Comparison of ENCODE assay signal across 24 cellular contexts in genomic region chr9:4152876-4153275, GRCh38.
DNase-seq lines count a peak whose midpoint lies in the region; TF ChIP-seq lines count a peak whose summit lies in the region.
"Had no signal": no experiment of that assay in that cellular context is flagged by ENCODE, and none has a peak within 500 bp of the region (broad histone marks: within the 10 kb centered on the region; RNA-seq: fewer than 3 reads in every experiment).

No MANE protein-coding gene starts in this region.

- no peaks in the 10 kb centered on the region for H3K36me3 ChIP-seq in neural progenitor cell
- H3K36me3 ChIP-seq in WERI-Rb-1: no peaks in the 10 kb centered on the region
- H3K36me3 ChIP-seq: gastrocnemius medialis, lower lobe of right lung, prostate gland, uterus had no signal

- TF ChIP-seq CTCF in GM12864 (IDR thresholded peaks at IDR 0.05; ENCODE audit: low read depth, low read length, missing control alignments) (peak; percentile 32), neural progenitor cell (IDR thresholded peaks at IDR 0.05) (peak; percentile 23), WERI-Rb-1 (IDR thresholded peaks at IDR 0.05; ENCODE audit: low read depth, low read length) (no peak)

- H3K4me3 ChIP-seq in GM12864 (ENCODE audit: low read depth, low read length) (no peak overlapping the region), neural progenitor cell (no peak overlapping the region), WERI-Rb-1 (ENCODE audit: low read depth, low read length) (no peak overlapping the region)
- H3K4me3 ChIP-seq: gastrocnemius medialis, lower lobe of right lung, prostate gland, SK-N-MC, uterus had no signal

- H4K20me1 ChIP-seq in neural progenitor cell (ENCODE audit: low read depth): peaks cover 5% of the 10 kb centered on the region

- no peaks in the 10 kb centered on the region for H3K27me3 ChIP-seq in neural progenitor cell
- H3K27me3 ChIP-seq in WERI-Rb-1 (ENCODE audit: insufficient read depth, low read depth, severe bottlenecking): peaks cover 3% of the 10 kb centered on the region
- H3K27me3 ChIP-seq: gastrocnemius medialis, uterus had no signal

- H3K4me1 Mint-ChIP-seq in neural progenitor cell: peaks cover 61% of the 10 kb centered on the region
- H3K4me1 Mint-ChIP-seq: activated B cell treated with CpG ODN at 0.5 μM for 24 hours had no signal

- no peak overlapping the region for H3K9ac ChIP-seq in neural progenitor cell

- no peaks in the 10 kb centered on the region for H3K36me3 Mint-ChIP-seq in neural progenitor cell

- H3K4me1 ChIP-seq in neural progenitor cell: peaks cover 40% of the 10 kb centered on the region
- H3K4me1 ChIP-seq: gastrocnemius medialis, prostate gland, uterus had no signal

- H3K4me2 ChIP-seq in neural progenitor cell: no peak overlapping the region

- peaks cover 2% of the 10 kb centered on the region for H3K27me3 Mint-ChIP-seq in neural progenitor cell (ENCODE audit: insufficient read depth, low read depth)

- no peak overlapping the region for H3K4me3 Mint-ChIP-seq in neural progenitor cell
- H3K4me3 Mint-ChIP-seq: activated B cell treated with CpG ODN at 0.5 μM for 24 hours had no signal

- H3F3A ChIP-seq in neural progenitor cell (ENCODE audit: low read depth): peaks cover 15% of the 10 kb centered on the region

- H3K9me3 ChIP-seq in neural progenitor cell (ENCODE audit: low read depth) (no peaks in the 10 kb centered on the region), WERI-Rb-1 (ENCODE audit: severe bottlenecking) (no peaks in the 10 kb centered on the region)
- H3K9me3 ChIP-seq: gastrocnemius medialis, lower lobe of right lung, prostate gland, uterus had no signal

- no peak overlapping the region for H3K27ac ChIP-seq in neural progenitor cell
- H3K27ac ChIP-seq in WERI-Rb-1: no peak overlapping the region
- H3K27ac ChIP-seq: gastrocnemius medialis, HL-60, lower lobe of right lung, prostate gland, SK-N-MC, uterus had no signal

- in situ Hi-C loops in SK-MEL-5 (cut with HindIII; ENCODE audit: low pct_unique_long_range_greater_than_20kb, low sequenced_read_pairs): no loop called here

- H3K79me2 ChIP-seq in neural progenitor cell (ENCODE audit: low read depth): peaks cover 87% of the 10 kb centered on the region

- H2AFZ ChIP-seq in neural progenitor cell (replicated peaks): no peak overlapping the region

- H3K9me3 Mint-ChIP-seq in neural progenitor cell: no peaks in the 10 kb centered on the region
- H3K9me3 Mint-ChIP-seq: activated B cell treated with CpG ODN at 0.5 μM for 24 hours had no signal

- DNase-seq in GM12864 (ENCODE audit: low read depth) (no peak), M059J (ENCODE audit: low read depth) (peak; percentile 21), SK-MEL-5 (ENCODE audit: low read depth, low spot score) (peak; percentile 13), neural progenitor cell (ENCODE audit: low spot score) (no peak), germinal center (ENCODE audit: low spot score) (no peak), WERI-Rb-1 (no peak), nucleus accumbens (lab: John Stamatoyannopoulos, UW) (no peak)
- DNase-seq: activated B cell treated with CpG ODN at 0.5 μM for 24 hours; activated CD4-positive, alpha-beta T cell treated with anti-CD3 and anti-CD28 coated beads, Interleukin-2, amount 50 U/mL, for 48 hours; activated effector memory CD4-positive, alpha-beta T cell treated with Interleukin-2 at 50 U/mL for 16 hours; effector CD8-positive, alpha-beta T cell; gastrocnemius medialis; GOT3; kidney; lower lobe of right lung; NCI-H1436 treated with DMSO at 0.1 percent for 48 hours; NCI-H2171 treated with DMSO at 0.1 percent for 48 hours; NCI-H774; RPMI8226; substantia nigra; uterus had no signal

- H3K27ac Mint-ChIP-seq in neural progenitor cell: no peak overlapping the region
- H3K27ac Mint-ChIP-seq: activated B cell treated with CpG ODN at 0.5 μM for 24 hours had no signal

Comparison
In these comparisons a context has a peak if more than half of its experiments do, and no peak if none do; other contexts are left out.
1. DNase-seq: peak in M059J (single experiment) and SK-MEL-5 (single experiment); none in GM12864 (single experiment), neural progenitor cell (single experiment), germinal center (single experiment), WERI-Rb-1 (single experiment) and nucleus accumbens (0 of 56).